In genomic region chr3:154921351-154921750, GRCh38 we compare ENCODE assay signal across 28 cellular contexts.
"Had no signal": no experiment of that assay in that cellular context is flagged by ENCODE, and none has a peak within 500 bp of the region (broad histone marks: within the 10 kb centered on the region; RNA-seq: fewer than 3 reads in every experiment).

No MANE protein-coding gene starts in this region.

- H3K4me1 Mint-ChIP-seq: activated T-helper 17 cell treated with anti-CD3 and anti-CD28 coated beads, Interleukin-2, amount 50 U/mL, for 72 hours had no signal

- H3K27ac ChIP-seq: brain microvascular endothelial cell, esophagus muscularis mucosa, foreskin keratinocyte, gastrocnemius medialis, heart left ventricle had no signal

- H3K27me3 ChIP-seq: brain microvascular endothelial cell, esophagus muscularis mucosa, foreskin keratinocyte, gastrocnemius medialis, heart left ventricle had no signal

- ATAC-seq: activated CD8-positive, alpha-beta T cell treated with anti-CD3 and anti-CD28 coated beads for 36 hours; activated T-cell treated with anti-CD3 and anti-CD28 coated beads, Interleukin-2, amount 50 U/mL, for 4 hours; activated T-helper 17 cell treated with anti-CD3 and anti-CD28 coated beads, Interleukin-2, amount 50 U/mL, for 72 hours; effector memory CD8-positive, alpha-beta T cell; foreskin keratinocyte; gastrocnemius medialis; heart left ventricle had no signal

- H3K4me3 Mint-ChIP-seq: activated CD8-positive, alpha-beta T cell treated with anti-CD3 and anti-CD28 coated beads for 36 hours; activated naive CD8-positive, alpha-beta T cell; activated T-cell treated with anti-CD3 and anti-CD28 coated beads, Interleukin-2, amount 50 U/mL, for 4 hours; activated T-helper 17 cell treated with anti-CD3 and anti-CD28 coated beads, Interleukin-2, amount 50 U/mL, for 72 hours; effector memory CD8-positive, alpha-beta T cell had no signal

- DNase-seq: activated CD4-positive, alpha-beta T cell treated with anti-CD3 and anti-CD28 coated beads for 1 hour; activated CD4-positive, alpha-beta T cell treated with anti-CD3 and anti-CD28 coated beads for 48 hours; activated CD4-positive, alpha-beta T cell treated with anti-CD3 and anti-CD28 coated beads, Interleukin-2, amount 50 U/mL, for 1 hour; activated CD4-positive, alpha-beta T cell treated with anti-CD3 and anti-CD28 coated beads, Interleukin-2, amount 50 U/mL, for 48 hours; activated CD8-positive, alpha-beta memory T cell treated with anti-CD3 and anti-CD28 coated beads for 24 hours; activated CD8-positive, alpha-beta T cell treated with anti-CD3 and anti-CD28 coated beads for 36 hours; activated effector memory CD4-positive, alpha-beta T cell treated with Interleukin-2 at 50 U/mL for 16 hours; activated gamma-delta T cell treated with Interleukin-2 at 50 U/mL for 16 hours; activated naive CD4-positive, alpha-beta T cell treated with anti-CD3 and anti-CD28 coated beads, Interleukin-2, amount 50 U/mL, for 16 hours; activated naive CD4-positive, alpha-beta T cell treated with Interleukin-2 at 50 U/mL for 16 hours; activated T-cell treated with anti-CD3 and anti-CD28 coated beads, Interleukin-2, amount 50 U/mL, for 4 hours; amniotic stem cell; anterior cingulate cortex; brain microvascular endothelial cell; caudate nucleus; cortex of kidney; dermis blood vessel endothelial cell; effector CD4-positive, alpha-beta T cell; effector memory CD8-positive, alpha-beta T cell; erythroblast; foreskin keratinocyte; gastrocnemius medialis; glutamatergic neuron; heart left ventricle; T-helper 2 cell had no signal

- H3K9me3 ChIP-seq: gastrocnemius medialis had no signal

- H3K27ac Mint-ChIP-seq: activated CD8-positive, alpha-beta T cell treated with anti-CD3 and anti-CD28 coated beads for 36 hours; activated naive CD8-positive, alpha-beta T cell; activated T-helper 17 cell treated with anti-CD3 and anti-CD28 coated beads, Interleukin-2, amount 50 U/mL, for 72 hours; effector memory CD8-positive, alpha-beta T cell had no signal

- H3K4me1 ChIP-seq: foreskin keratinocyte, gastrocnemius medialis, heart left ventricle had no signal

- H3K36me3 Mint-ChIP-seq: activated naive CD8-positive, alpha-beta T cell had no signal

- H3K4me3 ChIP-seq: esophagus muscularis mucosa, gastrocnemius medialis, heart left ventricle had no signal

- H3K36me3 ChIP-seq: brain microvascular endothelial cell, esophagus muscularis mucosa, gastrocnemius medialis, heart left ventricle had no signal

- H3K27me3 Mint-ChIP-seq: activated CD8-positive, alpha-beta T cell treated with anti-CD3 and anti-CD28 coated beads for 36 hours; activated naive CD8-positive, alpha-beta T cell; activated T-helper 17 cell treated with anti-CD3 and anti-CD28 coated beads, Interleukin-2, amount 50 U/mL, for 72 hours; effector memory CD8-positive, alpha-beta T cell had no signal
